Comparison of ENCODE assay signal across 1 cellular context in genomic region chr20:31712564-31713311, GRCh38.
A peak's percentile ranks its signal among the peaks of the same experiment; 100 is the strongest.
TF ChIP-seq lines count a peak whose summit lies in the region.

No MANE protein-coding gene starts in this region.

TF ChIP-seq in HepG2, 621 proteins besides CTCF, POLR2A, EP300 and RAD21 (continued from another document and continues in another):
- 0 out of 2 replicates have a peak, but pooled peaks have one; percentile 26 for TF ChIP-seq ZNF101 (CRISPR knock-in tag; IDR thresholded peaks at IDR 0.05; ENCODE audit: borderline replicate concordance, low read depth)
- TF ChIP-seq ZBTB10 (CRISPR knock-in tag; IDR thresholded peaks at IDR 0.05; ENCODE audit: borderline replicate concordance) = no peak
- TF ChIP-seq IKZF4 (CRISPR knock-in tag; IDR thresholded peaks at IDR 0.05; ENCODE audit: borderline replicate concordance, low read depth, not compliant biosample characterization) = no peak
- TF ChIP-seq RNF2 (conservative IDR thresholded peaks at IDR 0.05; ENCODE audit: low read depth) = no peak
- TF ChIP-seq AFF4 (CRISPR knock-in tag; IDR thresholded peaks at IDR 0.05) = 0 out of 2 replicates have a peak, but pooled peaks have one; percentile 20
- TF ChIP-seq ZNF430 (CRISPR knock-in tag; IDR thresholded peaks at IDR 0.05) = no peak
- TF ChIP-seq SP4 (CRISPR knock-in tag; IDR thresholded peaks at IDR 0.05) = peak; percentile 11; the same call in 1 of the 2 replicates
- no peak for TF ChIP-seq ARID2 (CRISPR knock-in tag; IDR thresholded peaks at IDR 0.05; ENCODE audit: borderline replicate concordance)
- no peak for TF ChIP-seq CERS6 (CRISPR knock-in tag; IDR thresholded peaks at IDR 0.05)
- TF ChIP-seq ZBTB7A (CRISPR knock-in tag; IDR thresholded peaks at IDR 0.05) = no peak; the same call in 1 of the 2 replicates
- TF ChIP-seq ZNF619 (CRISPR knock-in tag; IDR thresholded peaks at IDR 0.05) = peak; percentile 6; the same call in 1 of the 2 replicates
- TF ChIP-seq CCDC6 (CRISPR knock-in tag; IDR thresholded peaks at IDR 0.05) = peak; percentile 38; the same call in 1 of the 2 replicates
- TF ChIP-seq SNRNP70 (IDR thresholded peaks at IDR 0.05; ENCODE audit: low read depth, low read length) = no peak
- TF ChIP-seq ZKSCAN8 (CRISPR knock-in tag; IDR thresholded peaks at IDR 0.05; ENCODE audit: borderline replicate concordance) = peak; percentile 38; the same call in 1 of the 2 replicates
- no peak for TF ChIP-seq ZSCAN30 (CRISPR knock-in tag; IDR thresholded peaks at IDR 0.05)
- no peak for TF ChIP-seq ZNF354B (CRISPR knock-in tag; IDR thresholded peaks at IDR 0.05)
- TF ChIP-seq SAFB2 (CRISPR knock-in tag; IDR thresholded peaks at IDR 0.05; ENCODE audit: borderline replicate concordance, low read depth) = no peak
- 0 out of 2 replicates have a peak, but pooled peaks have one; percentile 67 for TF ChIP-seq SMAD1 (CRISPR knock-in tag; IDR thresholded peaks at IDR 0.05; ENCODE audit: borderline replicate concordance, low read depth)
- no peak; the same call in 1 of the 2 replicates for TF ChIP-seq ZBTB4 (CRISPR knock-in tag; IDR thresholded peaks at IDR 0.05; ENCODE audit: borderline replicate concordance)
- no peak for TF ChIP-seq NCOA5 (CRISPR knock-in tag; IDR thresholded peaks at IDR 0.05)
- TF ChIP-seq ZNF160 (CRISPR knock-in tag; IDR thresholded peaks at IDR 0.05) = no peak
- TF ChIP-seq SOX13 (IDR thresholded peaks at IDR 0.05) = peak; percentile 99
- TF ChIP-seq SOX13 (CRISPR knock-in tag; conservative IDR thresholded peaks at IDR 0.05 in 1 of 2, IDR thresholded peaks at IDR 0.05 in 1 of 2) = peak in 1 of 2 experiments; percentile 99; a peak in 2 of 4 replicates
- TF ChIP-seq SOX6 (IDR thresholded peaks at IDR 0.05) = no peak
- peak; percentile 97 for TF ChIP-seq SOX6 (CRISPR knock-in tag; IDR thresholded peaks at IDR 0.05)
- peak; percentile 20; the same call in 1 of the 2 replicates for TF ChIP-seq ZNF143 (CRISPR knock-in tag; IDR thresholded peaks at IDR 0.05)
- TF ChIP-seq FOXJ3 (CRISPR knock-in tag; IDR thresholded peaks at IDR 0.05; ENCODE audit: borderline replicate concordance) = peak; percentile 2; the same call in 1 of the 2 replicates
- no peak for TF ChIP-seq AGO2 (optimal IDR thresholded peaks at IDR 0.05; ENCODE audit: low read depth, low read length)
- TF ChIP-seq NCOR1 (IDR thresholded peaks at IDR 0.05; ENCODE audit: borderline replicate concordance, low read length) = peak; percentile 43; the same call in 1 of the 2 replicates
- no peak for TF ChIP-seq ZMYM4 (CRISPR knock-in tag; IDR thresholded peaks at IDR 0.05)
- no peak for TF ChIP-seq ZBTB40 (IDR thresholded peaks at IDR 0.05)
- TF ChIP-seq ZBTB40 (CRISPR knock-in tag; IDR thresholded peaks at IDR 0.05) = 0 out of 2 replicates have a peak, but pooled peaks have one; percentile 14
- no peak for TF ChIP-seq ZNF770 (CRISPR knock-in tag; IDR thresholded peaks at IDR 0.05)
- peak; percentile 39; the same call in 1 of the 2 replicates for TF ChIP-seq NR2F2 (IDR thresholded peaks at IDR 0.05; ENCODE audit: borderline replicate concordance, low read depth)
- no peak for TF ChIP-seq E2F2 (CRISPR knock-in tag; IDR thresholded peaks at IDR 0.05; ENCODE audit: borderline replicate concordance)
